12 cellular contexts compared by ENCODE assay signal in the genomic region with DNA sequence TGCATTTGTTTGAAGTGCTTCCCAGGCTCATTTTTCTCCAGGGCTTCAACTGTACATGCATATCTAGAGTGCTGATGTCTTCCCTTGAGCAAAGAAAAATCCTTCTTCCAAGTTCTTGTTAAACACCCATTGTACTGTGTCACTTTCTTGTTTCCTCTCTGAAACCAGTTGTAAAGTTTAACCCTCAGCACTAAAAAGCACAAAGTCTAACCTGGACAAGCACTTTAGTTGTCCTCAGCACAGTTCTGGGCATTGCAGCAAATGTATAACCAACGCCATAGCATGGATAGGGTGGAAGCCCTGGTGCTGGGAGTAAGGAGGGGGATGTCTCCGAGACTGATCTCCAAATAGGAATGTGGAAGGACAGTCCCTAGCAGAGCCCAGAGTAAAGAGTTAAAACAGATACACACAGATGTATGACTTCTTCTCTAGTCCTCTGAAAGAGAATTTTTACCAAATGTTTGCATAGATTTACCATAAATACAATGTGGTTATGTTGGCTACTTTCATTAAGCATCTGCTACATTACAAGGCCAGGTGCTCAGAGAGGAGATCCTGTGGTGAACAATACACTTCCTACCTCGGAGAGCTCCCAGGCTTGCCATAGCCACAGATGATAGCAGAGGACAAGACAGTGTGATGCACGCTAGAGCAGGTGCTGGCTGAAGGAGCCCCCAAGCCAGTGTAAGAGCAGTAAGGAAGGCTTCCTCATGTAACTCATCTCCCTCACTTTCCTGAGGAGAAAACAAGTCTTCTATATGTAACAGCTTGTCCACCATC. TPM values are rescaled to one million over a fixed set of nuclear protein-coding genes. Genes with fewer than 3 reads are reported as not detected.
DNase-seq lines count a peak whose midpoint lies in the region; ATAC-seq and TF ChIP-seq lines count a peak whose summit lies in the region.
"Had no signal": no experiment of that assay in that cellular context is flagged by ENCODE, and none has a peak within 500 bp of the region (broad histone marks: within the 10 kb centered on the region; RNA-seq: fewer than 3 reads in every experiment).

No MANE protein-coding gene starts in this region.

- H3K4me3 ChIP-seq in lung = no peak overlapping the region
- no peak overlapping the region for H3K4me3 ChIP-seq in mesendoderm (ENCODE audit: low read length)
- H3K4me3 ChIP-seq: breast epithelium had no signal

- H3K27ac ChIP-seq in lung (ENCODE audit: low read depth in 1 of 2, low read length in 1 of 2) (no peak overlapping the region), mesendoderm (ENCODE audit: low read depth, low read length) (no peak overlapping the region)
- H3K27ac ChIP-seq: breast epithelium had no signal

- H2BK15ac ChIP-seq in mesendoderm (replicated peaks; ENCODE audit: low read depth) = no peak overlapping the region

- H3K4me2 ChIP-seq in mesendoderm (ENCODE audit: low read length) = no peak overlapping the region

- H3K56ac ChIP-seq in mesendoderm (ENCODE audit: low read length) = no peak overlapping the region

- no peaks in the 10 kb centered on the region for H3K79me2 ChIP-seq in mesendoderm (ENCODE audit: control insufficient read depth, insufficient read depth, low read length)

- no peak for TF ChIP-seq CTCF in lung (IDR thresholded peaks at IDR 0.05; ENCODE audit: control extremely low read depth, extremely low read depth)

- peak; percentile 6 for DNase-seq in lung (ENCODE audit: low spot score)
- no peak for DNase-seq in mesendoderm
- no peak for DNase-seq in activated CD8-positive, alpha-beta memory T cell treated with anti-CD3 and anti-CD28 coated beads, Interleukin-2, amount 50 U/mL, for 48 hours
- DNase-seq in activated CD4-positive, alpha-beta T cell treated with anti-CD3 and anti-CD28 coated beads, Interleukin-2, amount 10 ng/mL, durations not matched to agents 7 days and 5 days = no peak
- DNase-seq: HFFc6, left ventricle myocardium superior, NCI-H187 treated with DMSO at 0.1 percent for 48 hours, SW 1271 had no signal

- H3K4me1 Mint-ChIP-seq in activated CD4-positive, alpha-beta T cell treated with anti-CD3 and anti-CD28 coated beads, Interleukin-2, amount 10 ng/mL, durations not matched to agents 7 days and 5 days = peaks cover 53% of the 10 kb centered on the region

- H3K4me3 Mint-ChIP-seq in activated CD4-positive, alpha-beta T cell treated with anti-CD3 and anti-CD28 coated beads, Interleukin-2, amount 10 ng/mL, durations not matched to agents 7 days and 5 days = no peak overlapping the region
- H3K4me3 Mint-ChIP-seq: HFFc6 had no signal

- H3K79me1 ChIP-seq in mesendoderm (ENCODE audit: low read length) = no peaks in the 10 kb centered on the region

- WGBS in lung, 2 donors = 59 to 72% methylated on average over 4 of the region's 4 CpGs
- no CpG with 5 or more reads among the region's 4 CpGs for WGBS in mesendoderm (ENCODE audit: extremely low coverage, insufficient coverage, low lambda C conversion rate)

- no peaks in the 10 kb centered on the region for H3K27me3 ChIP-seq in lung (ENCODE audit: control insufficient read depth, insufficient read depth)
- H3K27me3 ChIP-seq in mesendoderm (ENCODE audit: insufficient read depth, low read length, poor library complexity) = no peaks in the 10 kb centered on the region
- H3K27me3 ChIP-seq: breast epithelium had no signal

- H3K23ac ChIP-seq in mesendoderm (ENCODE audit: low read length) = no peak overlapping the region

- peaks cover 3% of the 10 kb centered on the region for H3K36me3 Mint-ChIP-seq in activated CD4-positive, alpha-beta T cell treated with anti-CD3 and anti-CD28 coated beads, Interleukin-2, amount 10 ng/mL, durations not matched to agents 7 days and 5 days (ENCODE audit: low read depth)

- H3K4me1 ChIP-seq in lung (ENCODE audit: control insufficient read depth in 2 of 2, insufficient read depth in 2 of 2, low read length in 2 of 2) (no peaks in the 10 kb centered on the region), mesendoderm (ENCODE audit: control insufficient read depth, low read depth, low read length) (no peaks in the 10 kb centered on the region)
- H3K4me1 ChIP-seq: breast epithelium had no signal

- ATAC-seq in GM19328 (IDR thresholded peaks at IDR 0.05; ENCODE audit: unreplicated experiment) (peak; percentile 78), HG02588 (IDR thresholded peaks at IDR 0.05; ENCODE audit: unreplicated experiment) (peak; percentile 86), HG03439 (IDR thresholded peaks at IDR 0.05; ENCODE audit: unreplicated experiment) (peak; percentile 81), lung (ENCODE audit: insufficient read depth, low FRiP score) (no peak)
- ATAC-seq: left ventricle myocardium superior had no signal

- no peak overlapping the region for H3K18ac ChIP-seq in mesendoderm (ENCODE audit: low read length)

- no peak overlapping the region for H4K8ac ChIP-seq in mesendoderm (ENCODE audit: low read depth, low read length)

- no peak overlapping the region for H3K27ac Mint-ChIP-seq in activated CD4-positive, alpha-beta T cell treated with anti-CD3 and anti-CD28 coated beads, Interleukin-2, amount 10 ng/mL, durations not matched to agents 7 days and 5 days
- H3K27ac Mint-ChIP-seq: HFFc6 had no signal

- POLR2A ChIA-PET in activated CD4-positive, alpha-beta T cell treated with anti-CD3 and anti-CD28 coated beads, Interleukin-2, amount 10 ng/mL, durations not matched to agents 7 days and 5 days (lab: Charles Lee) = no interaction called here

- no peaks in the 10 kb centered on the region for H3K27me3 Mint-ChIP-seq in activated CD4-positive, alpha-beta T cell treated with anti-CD3 and anti-CD28 coated beads, Interleukin-2, amount 10 ng/mL, durations not matched to agents 7 days and 5 days

- no peaks in the 10 kb centered on the region for H3K9me3 Mint-ChIP-seq in activated CD4-positive, alpha-beta T cell treated with anti-CD3 and anti-CD28 coated beads, Interleukin-2, amount 10 ng/mL, durations not matched to agents 7 days and 5 days
- H3K9me3 Mint-ChIP-seq: HFFc6 had no signal

- H2BK5ac ChIP-seq in mesendoderm (ENCODE audit: low read length) = no peak overlapping the region

- H3K9ac ChIP-seq in mesendoderm (ENCODE audit: low read length) = no peak overlapping the region

- H2BK120ac ChIP-seq in mesendoderm (ENCODE audit: low read depth, low read length) = no peak overlapping the region

- no peak overlapping the region for H3K4ac ChIP-seq in mesendoderm (ENCODE audit: low read depth, low read length)

- H3K36me3 ChIP-seq in lung (ENCODE audit: control insufficient read depth in 2 of 2, insufficient read depth in 2 of 2, low read length in 2 of 2) (no peaks in the 10 kb centered on the region), mesendoderm (ENCODE audit: control insufficient read depth, insufficient read depth, low read length) (no peaks in the 10 kb centered on the region)
- H3K36me3 ChIP-seq: breast epithelium had no signal

- H2AK5ac ChIP-seq in mesendoderm (ENCODE audit: low read length) = no peak overlapping the region

- no peaks in the 10 kb centered on the region for H3K9me3 ChIP-seq in lung (ENCODE audit: control insufficient read depth in 2 of 2, insufficient read depth in 1 of 2, low read length in 1 of 2)
- H3K9me3 ChIP-seq: breast epithelium had no signal

- no peak overlapping the region for H4K5ac ChIP-seq in mesendoderm (ENCODE audit: low read length)

- CTCF ChIA-PET in activated CD4-positive, alpha-beta T cell treated with anti-CD3 and anti-CD28 coated beads, Interleukin-2, amount 10 ng/mL, durations not matched to agents 7 days and 5 days (lab: Charles Lee) = interaction anchor here (1.4 to 5.2 kb wide), 5 partner anchors 8 to 165 kb away, joined by 4 to 34 read pairs (median 23); no protein-coding TSS in a partner anchor

RNA-seq across cellular contexts. Expression of a gene that starts 57.0 kb away (rescaled TPM):
- total RNA-seq in lung = 1 to 10 TPM; 1.5 to 6.4 TPM
- polyA plus RNA-seq in lung = 1 to 10 TPM; 1.2 to 1.6 TPM
- 2.7 TPM for polyA plus RNA-seq in mesendoderm (2013, experiment 1 of 2)
- 2.8 TPM for polyA plus RNA-seq in mesendoderm (2013, experiment 2 of 2)
- 1 to 10 TPM in 1 of 2 experiments, under 1 TPM in 1; 0.79 to 1.9 TPM for total RNA-seq in activated CD4-positive, alpha-beta T cell treated with anti-CD3 and anti-CD28 coated beads, Interleukin-2, amount 10 ng/mL, durations not matched to agents 7 days and 5 days
